In the genomic region with DNA sequence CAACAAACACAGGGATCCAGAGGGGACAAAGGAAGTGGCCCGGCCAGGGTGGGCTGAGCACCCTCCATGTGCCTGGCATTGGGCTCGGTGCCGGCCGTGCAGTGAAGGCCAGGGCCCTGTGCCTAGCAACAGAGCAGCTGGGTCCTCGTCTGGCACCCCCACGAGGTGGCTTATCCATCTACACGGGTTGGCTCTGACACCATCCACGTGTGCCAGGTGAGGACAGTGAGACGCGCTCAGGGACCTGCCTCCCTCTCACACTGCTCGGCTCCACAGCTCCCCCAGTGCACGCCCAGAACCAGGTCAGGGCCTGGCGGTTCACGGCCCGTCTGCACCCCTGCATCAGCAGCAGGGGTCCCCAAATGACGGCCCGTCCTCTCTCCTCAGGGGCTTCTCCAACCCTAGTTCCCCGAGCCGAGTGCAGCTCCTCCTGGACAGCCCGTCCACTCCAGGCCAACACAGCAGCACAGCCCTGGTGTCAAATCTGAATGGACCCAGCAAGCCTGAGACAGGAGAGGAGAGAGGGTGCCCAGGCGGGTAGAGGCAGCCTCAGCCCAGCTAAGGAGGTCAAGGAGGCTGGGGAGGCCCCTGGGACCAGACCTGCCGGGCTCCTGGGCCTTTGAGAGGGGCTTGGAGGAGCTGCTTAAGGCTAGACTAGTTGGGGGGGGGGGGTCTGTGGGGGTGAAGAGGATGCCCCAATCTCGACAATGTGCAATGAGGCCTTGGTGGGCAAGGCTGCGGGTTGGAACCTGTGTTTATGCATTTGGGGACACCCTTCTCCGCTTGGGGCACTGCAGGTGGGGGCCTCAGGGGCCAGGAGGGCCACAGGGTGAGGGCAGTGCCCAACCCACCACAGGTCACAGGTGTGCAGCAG, we compare ENCODE assay signal across 17 cellular contexts.
"Had no signal": no experiment of that assay in that cellular context is flagged by ENCODE, and none has a peak within 500 bp of the region (broad histone marks: within the 10 kb centered on the region; RNA-seq: fewer than 3 reads in every experiment).

No MANE protein-coding gene starts in this region.

- H3K9me3 ChIP-seq: gastrocnemius medialis, thyroid gland, uterus had no signal

- H3K4me3 ChIP-seq: gastrocnemius medialis, lung, thyroid gland, uterus had no signal

- H3K27ac ChIP-seq: epithelial cell of prostate, gastrocnemius medialis, thyroid gland, uterus had no signal

- DNase-seq: activated CD4-positive, alpha-beta memory T cell treated with anti-CD3 and anti-CD28 coated beads, Interleukin-2, amount 10 ng/mL, durations not matched to agents 7 days and 5 days; activated CD4-positive, alpha-beta T cell treated with anti-CD3 and anti-CD28 coated beads for 36 hours; activated CD8-positive, alpha-beta memory T cell treated with anti-CD3 and anti-CD28 coated beads, Interleukin-2, amount 50 U/mL, for 4 hours; activated naive CD4-positive, alpha-beta T cell; caudate nucleus; cortex of kidney; effector CD8-positive, alpha-beta T cell; gastrocnemius medialis; naive thymus-derived CD4-positive, alpha-beta T cell; small intestine; T-helper 9 cell; thyroid gland; uterus had no signal

- FAIRE-seq: keratinocyte, small intestine had no signal

- H3K27me3 ChIP-seq: thyroid gland had no signal

- ATAC-seq: activated CD4-positive, alpha-beta T cell treated with anti-CD3 and anti-CD28 coated beads for 36 hours; gastrocnemius medialis; naive thymus-derived CD4-positive, alpha-beta T cell; stimulated activated effector memory CD8-positive, alpha-beta T cell treated with anti-CD3 and anti-CD28 coated beads, Interleukin-12 subunit alpha, Interleukin-12 subunit beta, amount 100 ng/mL, for 72 hours had no signal

- H3K36me3 ChIP-seq: gastrocnemius medialis, thyroid gland, uterus had no signal

- H3K4me1 ChIP-seq: gastrocnemius medialis, thyroid gland, uterus had no signal
